ENCODE assay signal across 8 cellular contexts in the genomic region with DNA sequence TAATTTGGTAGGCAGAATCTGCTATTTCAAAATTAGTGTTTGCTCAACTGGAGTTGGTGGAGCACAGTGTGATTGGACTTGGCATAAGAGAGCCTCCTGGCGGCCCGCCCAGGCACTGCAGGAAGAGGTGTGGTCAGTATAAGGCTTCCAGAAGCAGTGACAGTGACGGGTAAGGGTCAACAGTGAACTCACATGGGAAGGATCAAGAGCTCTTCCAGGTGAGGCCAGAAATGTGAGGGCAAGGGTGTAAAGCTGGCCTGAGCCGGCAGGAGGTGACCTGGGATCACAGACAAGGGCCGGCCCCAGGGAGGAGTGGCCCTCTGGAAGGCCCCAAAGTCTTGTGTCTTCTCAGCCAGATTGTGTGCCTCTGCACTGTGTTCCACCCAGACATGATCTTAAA.
A peak's percentile ranks its signal among the peaks of the same experiment; 100 is the strongest.
DNase-seq lines count a peak whose midpoint lies in the region; ATAC-seq and TF ChIP-seq lines count a peak whose summit lies in the region.

No MANE protein-coding gene starts in this region.

- no peak overlapping the region for H3K4me3 ChIP-seq in SJCRH30
- H3K4me3 ChIP-seq in retinal pigment epithelial cell (ENCODE audit: low read length) = no peak overlapping the region

- H3K27ac ChIP-seq in SJCRH30 = no peak overlapping the region

- ATAC-seq in GM18867 (IDR thresholded peaks at IDR 0.05; ENCODE audit: unreplicated experiment) (peak; percentile 86), HG03520 (IDR thresholded peaks at IDR 0.05; ENCODE audit: unreplicated experiment) (peak; percentile 72), Right ventricle myocardium inferior (peak; percentile 86)

- no peaks in the 10 kb centered on the region for H3K36me3 ChIP-seq in SJCRH30

- intact Hi-C loops in Right ventricle myocardium inferior (cut with DNase I) = no loop called here

- no peaks in the 10 kb centered on the region for H3K27me3 ChIP-seq in SJCRH30

- DNase-seq in AG08395 (ENCODE audit: low spot score) (peak; percentile 67), SJCRH30 (peak; percentile 71 to 76), activated gamma-delta T cell (lab: John Stamatoyannopoulos, UW) (peak; percentile 37), Right ventricle myocardium inferior (ENCODE audit: missing footprints) (peak; percentile 95), retinal pigment epithelial cell (ENCODE audit: low read depth) (no peak), DMS153 (lab: John Stamatoyannopoulos, UW) (no peak)

- TF ChIP-seq CTCF in retinal pigment epithelial cell (conservative IDR thresholded peaks at IDR 0.05; ENCODE audit: low read depth, low read length) = peak; percentile 82

- no peaks in the 10 kb centered on the region for H3K4me1 ChIP-seq in SJCRH30

- H3K9me3 ChIP-seq in SJCRH30 (replicated peaks) = no peaks in the 10 kb centered on the region

Comparison
In these comparisons a context has a peak if more than half of its experiments do, and no peak if none do; other contexts are left out.
1. DNase-seq: peak in AG08395 (single experiment), SJCRH30 (2 of 2), activated gamma-delta T cell (single experiment) and Right ventricle myocardium inferior (single experiment); none in retinal pigment epithelial cell (single experiment) and DMS153 (single experiment).
2. Peak in every context shown above with its lines, with median percentiles within 50 percentile points of each other: ATAC-seq.